In genomic region chr18:11818486-11819203, GRCh38 we compare ENCODE assay signal across 26 cellular contexts.
"Had no signal": no experiment of that assay in that cellular context is flagged by ENCODE, and none has a peak within 500 bp of the region (broad histone marks: within the 10 kb centered on the region; RNA-seq: fewer than 3 reads in every experiment).

No MANE protein-coding gene starts in this region.

- H3K27ac Mint-ChIP-seq: activated CD4-positive, alpha-beta memory T cell treated with anti-CD3 and anti-CD28 coated beads for 36 hours; activated naive CD4-positive, alpha-beta T cell treated with anti-CD3 and anti-CD28 coated beads, Interleukin-2, amount 10 ng/mL, durations not matched to agents 7 days and 5 days; activated naive CD8-positive, alpha-beta T cell treated with anti-CD3 and anti-CD28 coated beads, Interleukin-2, amount 10 ng/mL, durations not matched to agents 7 days and 5 days; stimulated activated memory B cell treated with anti-CD40 and anti-IgM and Interleukin-4, amounts not matched to agents 10 μg/mL and 1 μg/mL and 100 μg/mL, for 72 hours; stimulated activated naive CD8-positive, alpha-beta T cell treated with anti-CD3 and anti-CD28 coated beads, Interleukin-15, amount 100 ng/mL, for 72 hours had no signal

- H3K4me1 Mint-ChIP-seq: activated naive CD4-positive, alpha-beta T cell treated with anti-CD3 and anti-CD28 coated beads, Interleukin-2, amount 10 ng/mL, durations not matched to agents 7 days and 5 days; activated naive CD8-positive, alpha-beta T cell treated with anti-CD3 and anti-CD28 coated beads, Interleukin-2, amount 10 ng/mL, durations not matched to agents 7 days and 5 days; stimulated activated memory B cell treated with anti-CD40 and anti-IgM and Interleukin-4, amounts not matched to agents 10 μg/mL and 1 μg/mL and 100 μg/mL, for 72 hours; stimulated activated naive CD8-positive, alpha-beta T cell treated with anti-CD3 and anti-CD28 coated beads, Interleukin-15, amount 100 ng/mL, for 72 hours had no signal

- ATAC-seq: foreskin keratinocyte; psoas muscle; stimulated activated memory B cell treated with anti-CD40 and anti-IgM and Interleukin-4, amounts not matched to agents 10 μg/mL and 1 μg/mL and 100 μg/mL, for 72 hours; stimulated activated naive CD8-positive, alpha-beta T cell treated with anti-CD3 and anti-CD28 coated beads, Interleukin-15, amount 100 ng/mL, for 72 hours had no signal

- H3K4me3 ChIP-seq: left ventricle myocardium inferior, lung, psoas muscle, sigmoid colon had no signal

- DNase-seq: activated CD4-positive, alpha-beta memory T cell treated with anti-CD3 and anti-CD28 coated beads for 36 hours; activated CD4-positive, alpha-beta T cell treated with anti-CD3 and anti-CD28 coated beads for 48 hours; activated CD8-positive, alpha-beta memory T cell treated with anti-CD3 and anti-CD28 coated beads, Interleukin-2, amount 50 U/mL, for 4 hours; activated gamma-delta T cell; activated naive CD4-positive, alpha-beta T cell treated with anti-CD3 and anti-CD28 coated beads, Interleukin-2, amount 10 ng/mL, durations not matched to agents 7 days and 5 days; activated naive CD8-positive, alpha-beta T cell treated with anti-CD3 and anti-CD28 coated beads, Interleukin-2, amount 10 ng/mL, durations not matched to agents 7 days and 5 days; activated T-cell treated with anti-CD3 and anti-CD28 coated beads, Interleukin-2, amount 50 U/mL, for 1 hour; amniotic stem cell; brain microvascular endothelial cell; cortex of kidney; foreskin keratinocyte; islet precursor cell; left ventricle myocardium inferior; psoas muscle; sigmoid colon; small intestine; stimulated activated CD4-positive, alpha-beta T cell treated with anti-CD3 and anti-CD28 coated beads, Interleukin-1b, Interleukin-23, amount 100 ng/mL, for 48 hours; stimulated activated CD4-positive, alpha-beta T cell treated with anti-CD3 and anti-CD28 coated beads, Interleukin-4, amount 100 ng/mL, for 4 hours; stimulated activated CD8-positive, alpha-beta memory T cell treated with anti-CD3 and anti-CD28 coated beads, Interleukin-4, amount 100 ng/mL, for 48 hours; stimulated activated naive CD8-positive, alpha-beta T cell treated with anti-CD3 and anti-CD28 coated beads, Interleukin-15, amount 100 ng/mL, for 72 hours; substantia nigra had no signal

- FAIRE-seq: astrocyte, endothelial cell of umbilical vein, small intestine had no signal

- H3K4me3 Mint-ChIP-seq: activated CD4-positive, alpha-beta memory T cell treated with anti-CD3 and anti-CD28 coated beads for 36 hours; activated naive CD4-positive, alpha-beta T cell treated with anti-CD3 and anti-CD28 coated beads, Interleukin-2, amount 10 ng/mL, durations not matched to agents 7 days and 5 days; activated naive CD8-positive, alpha-beta T cell treated with anti-CD3 and anti-CD28 coated beads, Interleukin-2, amount 10 ng/mL, durations not matched to agents 7 days and 5 days; stimulated activated memory B cell treated with anti-CD40 and anti-IgM and Interleukin-4, amounts not matched to agents 10 μg/mL and 1 μg/mL and 100 μg/mL, for 72 hours; stimulated activated naive CD8-positive, alpha-beta T cell treated with anti-CD3 and anti-CD28 coated beads, Interleukin-15, amount 100 ng/mL, for 72 hours had no signal

- H3K27me3 Mint-ChIP-seq: activated CD4-positive, alpha-beta memory T cell treated with anti-CD3 and anti-CD28 coated beads for 36 hours; activated naive CD4-positive, alpha-beta T cell treated with anti-CD3 and anti-CD28 coated beads, Interleukin-2, amount 10 ng/mL, durations not matched to agents 7 days and 5 days; stimulated activated memory B cell treated with anti-CD40 and anti-IgM and Interleukin-4, amounts not matched to agents 10 μg/mL and 1 μg/mL and 100 μg/mL, for 72 hours; stimulated activated naive CD8-positive, alpha-beta T cell treated with anti-CD3 and anti-CD28 coated beads, Interleukin-15, amount 100 ng/mL, for 72 hours had no signal

- H3K4me1 ChIP-seq: foreskin keratinocyte, left ventricle myocardium inferior, parathyroid adenoma, psoas muscle, sigmoid colon had no signal

- H3K36me3 ChIP-seq: brain microvascular endothelial cell, left ventricle myocardium inferior, sigmoid colon had no signal

- H3K9me3 ChIP-seq: psoas muscle, sigmoid colon had no signal

- H3K9me3 Mint-ChIP-seq: activated naive CD4-positive, alpha-beta T cell treated with anti-CD3 and anti-CD28 coated beads, Interleukin-2, amount 10 ng/mL, durations not matched to agents 7 days and 5 days; activated naive CD8-positive, alpha-beta T cell treated with anti-CD3 and anti-CD28 coated beads, Interleukin-2, amount 10 ng/mL, durations not matched to agents 7 days and 5 days; stimulated activated memory B cell treated with anti-CD40 and anti-IgM and Interleukin-4, amounts not matched to agents 10 μg/mL and 1 μg/mL and 100 μg/mL, for 72 hours; stimulated activated naive CD8-positive, alpha-beta T cell treated with anti-CD3 and anti-CD28 coated beads, Interleukin-15, amount 100 ng/mL, for 72 hours had no signal

- H2AFZ ChIP-seq: parathyroid adenoma had no signal

- H3K79me2 ChIP-seq: parathyroid adenoma had no signal

- H3K27ac ChIP-seq: brain microvascular endothelial cell, foreskin keratinocyte, left ventricle myocardium inferior, parathyroid adenoma, psoas muscle, sigmoid colon had no signal

- H3K27me3 ChIP-seq: brain microvascular endothelial cell, foreskin keratinocyte, sigmoid colon had no signal

- H3K36me3 Mint-ChIP-seq: activated CD4-positive, alpha-beta memory T cell treated with anti-CD3 and anti-CD28 coated beads for 36 hours; activated naive CD4-positive, alpha-beta T cell treated with anti-CD3 and anti-CD28 coated beads, Interleukin-2, amount 10 ng/mL, durations not matched to agents 7 days and 5 days; activated naive CD8-positive, alpha-beta T cell treated with anti-CD3 and anti-CD28 coated beads, Interleukin-2, amount 10 ng/mL, durations not matched to agents 7 days and 5 days; stimulated activated memory B cell treated with anti-CD40 and anti-IgM and Interleukin-4, amounts not matched to agents 10 μg/mL and 1 μg/mL and 100 μg/mL, for 72 hours had no signal

- H3K9ac ChIP-seq: parathyroid adenoma had no signal
